In genomic region chr1:37605806-37606474, GRCh38 we compare ENCODE assay signal across 22 cellular contexts. TPM values are rescaled to one million over a fixed set of nuclear protein-coding genes. Genes with fewer than 3 reads are reported as not detected.
A peak's percentile ranks its signal among the peaks of the same experiment; 100 is the strongest.
DNase-seq lines count a peak whose midpoint lies in the region; ATAC-seq and TF ChIP-seq lines count a peak whose summit lies in the region.
"Had no signal": no experiment of that assay in that cellular context is flagged by ENCODE, and none has a peak within 500 bp of the region (broad histone marks: within the 10 kb centered on the region; RNA-seq: fewer than 3 reads in every experiment).

No MANE protein-coding gene starts in this region.

- H3K27ac Mint-ChIP-seq in naive thymus-derived CD4-positive, alpha-beta T cell = no peak overlapping the region
- H3K27ac Mint-ChIP-seq: activated CD4-positive, alpha-beta T cell treated with anti-CD3 and anti-CD28 coated beads, Interleukin-2, amount 10 ng/mL, durations not matched to agents 24 days and 14 days; activated naive CD8-positive, alpha-beta T cell treated with anti-CD3 and anti-CD28 coated beads, Interleukin-2, amount 50 U/mL, for 24 hours; CD4-positive, alpha-beta memory T cell; stimulated activated memory B cell treated with anti-CD40 and anti-IgM and Interleukin-4, amounts not matched to agents 10 μg/mL and 1 μg/mL and 100 μg/mL, for 72 hours had no signal

- no peak overlapping the region for H2AFZ ChIP-seq in SK-N-SH (ENCODE audit: low read depth)

- no peaks in the 10 kb centered on the region; a peak in 1 of 22 replicates for H3K27me3 ChIP-seq in BLaER1 treated with 17β-estradiol and CSF1 and Interleukin-3, amounts not matched to agents 10 nM and 100 nM
- peaks cover 7% of the 10 kb centered on the region for H3K27me3 ChIP-seq in brain microvascular endothelial cell (replicated peaks)
- no peaks in the 10 kb centered on the region for H3K27me3 ChIP-seq in lower lobe of right lung (ENCODE audit: low read depth)
- no peaks in the 10 kb centered on the region for H3K27me3 ChIP-seq in stomach smooth muscle (ENCODE audit: control insufficient read depth in 1 of 2, insufficient read depth in 2 of 2, low read length in 2 of 2)
- peaks cover 30% of the 10 kb centered on the region for H3K27me3 ChIP-seq in SK-N-SH (ENCODE audit: insufficient read depth)
- no peaks in the 10 kb centered on the region for H3K27me3 ChIP-seq in naive thymus-derived CD4-positive, alpha-beta T cell (ENCODE audit: control insufficient read depth in 2 of 2, insufficient read depth in 2 of 2, low read length in 2 of 2)
- H3K27me3 ChIP-seq: right lobe of liver had no signal

- no peaks in the 10 kb centered on the region for H3K9me3 ChIP-seq in BLaER1 treated with 17β-estradiol and CSF1 and Interleukin-3, amounts not matched to agents 10 nM and 100 nM (replicated peaks in 1 of 11)
- H3K9me3 ChIP-seq in lower lobe of right lung = no peaks in the 10 kb centered on the region
- H3K9me3 ChIP-seq in stomach smooth muscle (ENCODE audit: control insufficient read depth in 2 of 2, low read length in 2 of 2) = no peaks in the 10 kb centered on the region
- H3K9me3 ChIP-seq in SK-N-SH = no peaks in the 10 kb centered on the region
- no peaks in the 10 kb centered on the region for H3K9me3 ChIP-seq in naive thymus-derived CD4-positive, alpha-beta T cell (ENCODE audit: control insufficient read depth in 2 of 3, low read length in 3 of 3)
- H3K9me3 ChIP-seq: left ventricle myocardium inferior, right lobe of liver, tibial nerve had no signal

- DNase-seq in brain microvascular endothelial cell (peak; percentile 3), lower lobe of right lung (no peak), NCI-H1092 (lab: John Stamatoyannopoulos, UW) (no peak), SK-N-SH (no peak)
- DNase-seq in naive thymus-derived CD4-positive, alpha-beta T cell = no peak
- DNase-seq: activated CD4-positive, alpha-beta T cell treated with anti-CD3 and anti-CD28 coated beads, Interleukin-2, amount 10 ng/mL, durations not matched to agents 24 days and 14 days; activated CD8-positive, alpha-beta memory T cell treated with anti-CD3 and anti-CD28 coated beads, Interleukin-2, amount 50 U/mL, for 4 hours; activated naive CD8-positive, alpha-beta T cell treated with anti-CD3 and anti-CD28 coated beads, Interleukin-2, amount 50 U/mL, for 24 hours; CD4-positive, alpha-beta memory T cell; DMS79 treated with DMSO at 0.1 percent for 48 hours; left ventricle myocardium inferior; right lobe of liver had no signal

- peaks cover 0 to 21% (median 0%) of the 10 kb centered on the region in 5 donors for H3K27me3 Mint-ChIP-seq in naive thymus-derived CD4-positive, alpha-beta T cell

- H3K4me1 ChIP-seq in BLaER1 treated with 17β-estradiol and CSF1 and Interleukin-3, amounts not matched to agents 10 nM and 100 nM = peaks cover 0 to 17% (median 5%) of the 10 kb centered on the region in 10 experiments; a peak in 12 of 20 replicates
- H3K4me1 ChIP-seq in lower lobe of right lung (peaks cover 18% of the 10 kb centered on the region), stomach smooth muscle (ENCODE audit: control insufficient read depth, insufficient read depth, low read length) (peaks cover 24% of the 10 kb centered on the region), SK-N-SH (ENCODE audit: control insufficient read depth in 1 of 2, insufficient read depth in 2 of 2, low read depth in 1 of 2, low read length in 1 of 2) (no peaks in the 10 kb centered on the region)
- no peaks in the 10 kb centered on the region for H3K4me1 ChIP-seq in naive thymus-derived CD4-positive, alpha-beta T cell (ENCODE audit: control insufficient read depth in 2 of 2, insufficient read depth in 2 of 2, low read length in 2 of 2)
- H3K4me1 ChIP-seq: left ventricle myocardium inferior, right lobe of liver, tibial nerve had no signal

- no peaks in the 10 kb centered on the region for H4K20me1 ChIP-seq in BLaER1 treated with 17β-estradiol and CSF1 and Interleukin-3, amounts not matched to agents 10 nM and 100 nM
- no peaks in the 10 kb centered on the region for H4K20me1 ChIP-seq in SK-N-SH (ENCODE audit: insufficient read depth)

- 67% methylated on average over 9 of the region's 9 CpGs for WGBS in SK-N-SH (ENCODE audit: low lambda C conversion rate)

- no peaks in the 10 kb centered on the region for H3K36me3 ChIP-seq in BLaER1 treated with 17β-estradiol and CSF1 and Interleukin-3, amounts not matched to agents 10 nM and 100 nM
- H3K36me3 ChIP-seq in brain microvascular endothelial cell (replicated peaks) (no peaks in the 10 kb centered on the region), lower lobe of right lung (no peaks in the 10 kb centered on the region), stomach smooth muscle (ENCODE audit: control insufficient read depth in 2 of 2, insufficient read depth in 2 of 2, low read length in 2 of 2) (no peaks in the 10 kb centered on the region), SK-N-SH (replicated peaks in 1 of 2; ENCODE audit: control insufficient read depth in 1 of 2, insufficient read depth in 2 of 2, low read length in 1 of 2) (no peaks in the 10 kb centered on the region)
- no peaks in the 10 kb centered on the region for H3K36me3 ChIP-seq in naive thymus-derived CD4-positive, alpha-beta T cell (ENCODE audit: control insufficient read depth in 2 of 3, insufficient read depth in 3 of 3, low read length in 3 of 3)
- H3K36me3 ChIP-seq: cardiac muscle cell, left ventricle myocardium inferior, right lobe of liver, tibial nerve had no signal

- H3F3A ChIP-seq in SK-N-SH (replicated peaks; ENCODE audit: insufficient read depth) = no peaks in the 10 kb centered on the region

- no peak for TF ChIP-seq CTCF in brain microvascular endothelial cell (IDR thresholded peaks at IDR 0.05; ENCODE audit: low read depth, low read length, missing control alignments)
- TF ChIP-seq CTCF in lower lobe of right lung (IDR thresholded peaks at IDR 0.05) = no peak
- TF ChIP-seq CTCF in SK-N-SH (IDR thresholded peaks at IDR 0.05) = no peak

- CTCF ChIA-PET in SK-N-SH (lab: Yijun Ruan, JAX) = interaction anchor here (12.7 kb wide), 1 partner anchor 75 kb away, joined by 358 read pairs; no protein-coding TSS in a partner anchor
- CTCF ChIA-PET in naive thymus-derived CD4-positive, alpha-beta T cell (lab: Charles Lee) = interaction anchor here (1.6 to 2.8 kb wide), 2 partner anchors 51 to 77 kb away, joined by 3 to 13 read pairs; no protein-coding TSS in a partner anchor

- no peaks in the 10 kb centered on the region for H3K36me3 Mint-ChIP-seq in naive thymus-derived CD4-positive, alpha-beta T cell
- H3K36me3 Mint-ChIP-seq: CD4-positive, alpha-beta memory T cell; stimulated activated memory B cell treated with anti-CD40 and anti-IgM and Interleukin-4, amounts not matched to agents 10 μg/mL and 1 μg/mL and 100 μg/mL, for 72 hours had no signal

- in situ Hi-C loops in brain microvascular endothelial cell (cut with HindIII; ENCODE audit: low pct_ligation_motif_present, low sequenced_read_pairs) = no loop called here

- intact Hi-C loops in lower lobe of right lung (cut with DNase I) = no loop called here
- intact Hi-C loops in naive thymus-derived CD4-positive, alpha-beta T cell (cut with micrococcal nuclease) = no loop called here

- H3K27ac ChIP-seq in BLaER1 treated with 17β-estradiol and CSF1 and Interleukin-3, amounts not matched to agents 10 nM and 100 nM = no peak overlapping the region
- H3K27ac ChIP-seq in brain microvascular endothelial cell (no peak overlapping the region), lower lobe of right lung (peak overlapping the region; percentile 66), stomach smooth muscle (ENCODE audit: low read length) (no peak overlapping the region), SK-N-SH (ENCODE audit: low read depth in 2 of 2, low read length in 1 of 2) (no peak overlapping the region)
- no peak overlapping the region for H3K27ac ChIP-seq in naive thymus-derived CD4-positive, alpha-beta T cell (ENCODE audit: low read depth, low read length)
- H3K27ac ChIP-seq: cardiac muscle cell, left ventricle myocardium inferior, right lobe of liver, tibial nerve had no signal

- no peaks in the 10 kb centered on the region for H3K9me2 ChIP-seq in SK-N-SH

- H3K4me2 ChIP-seq in BLaER1 treated with 17β-estradiol and CSF1 and Interleukin-3, amounts not matched to agents 10 nM and 100 nM = peak overlapping the region in 8 of 11 experiments; percentile 4 to 72 (median 39); a peak in 12 of 22 replicates
- H3K4me2 ChIP-seq in SK-N-SH = no peak overlapping the region

- TF ChIP-seq RAD21 in SK-N-SH (IDR thresholded peaks at IDR 0.05; ENCODE audit: low read length) = no peak

- H3K4me1 Mint-ChIP-seq in naive thymus-derived CD4-positive, alpha-beta T cell = peaks cover 0 to 5% (median 0%) of the 10 kb centered on the region in 7 donors
- H3K4me1 Mint-ChIP-seq: activated naive CD8-positive, alpha-beta T cell treated with anti-CD3 and anti-CD28 coated beads, Interleukin-2, amount 50 U/mL, for 24 hours had no signal

- no peak overlapping the region for H3K4me3 ChIP-seq in BLaER1 treated with 17β-estradiol and CSF1 and Interleukin-3, amounts not matched to agents 10 nM and 100 nM
- H3K4me3 ChIP-seq in brain microvascular endothelial cell (ENCODE audit: low read depth, low read length) (no peak overlapping the region), lower lobe of right lung (peak overlapping the region; percentile 32), stomach smooth muscle (ENCODE audit: low read length in 2 of 2) (peak overlapping the region; percentile 33 to 40), SK-N-SH (ENCODE audit: low read depth in 2 of 2, low read length in 1 of 2) (no peak overlapping the region)
- no peak overlapping the region for H3K4me3 ChIP-seq in naive thymus-derived CD4-positive, alpha-beta T cell (ENCODE audit: low read length)
- H3K4me3 ChIP-seq: cardiac muscle cell, left ventricle myocardium inferior, right lobe of liver, tibial nerve had no signal

- H3K9me3 Mint-ChIP-seq in naive thymus-derived CD4-positive, alpha-beta T cell = no peaks in the 10 kb centered on the region
- H3K9me3 Mint-ChIP-seq: activated CD4-positive, alpha-beta T cell treated with anti-CD3 and anti-CD28 coated beads, Interleukin-2, amount 10 ng/mL, durations not matched to agents 24 days and 14 days; activated naive CD8-positive, alpha-beta T cell treated with anti-CD3 and anti-CD28 coated beads, Interleukin-2, amount 50 U/mL, for 24 hours; CD4-positive, alpha-beta memory T cell; stimulated activated memory B cell treated with anti-CD40 and anti-IgM and Interleukin-4, amounts not matched to agents 10 μg/mL and 1 μg/mL and 100 μg/mL, for 72 hours had no signal

- POLR2A ChIA-PET in SK-N-SH (lab: Yijun Ruan, JAX) = no interaction called here
- POLR2A ChIA-PET in naive thymus-derived CD4-positive, alpha-beta T cell (lab: Charles Lee) = no interaction called here

- no peak for TF ChIP-seq EP300 in SK-N-SH (IDR thresholded peaks at IDR 0.05; ENCODE audit: borderline replicate concordance in 1 of 2, low read depth in 1 of 2, low read length in 1 of 2)

- H3K4me3 Mint-ChIP-seq in naive thymus-derived CD4-positive, alpha-beta T cell = no peak overlapping the region
- H3K4me3 Mint-ChIP-seq: activated CD4-positive, alpha-beta T cell treated with anti-CD3 and anti-CD28 coated beads, Interleukin-2, amount 10 ng/mL, durations not matched to agents 24 days and 14 days; activated naive CD8-positive, alpha-beta T cell treated with anti-CD3 and anti-CD28 coated beads, Interleukin-2, amount 50 U/mL, for 24 hours; CD4-positive, alpha-beta memory T cell; stimulated activated memory B cell treated with anti-CD40 and anti-IgM and Interleukin-4, amounts not matched to agents 10 μg/mL and 1 μg/mL and 100 μg/mL, for 72 hours had no signal

- H3K79me2 ChIP-seq in SK-N-SH (ENCODE audit: insufficient read depth) = no peaks in the 10 kb centered on the region

- ATAC-seq in lower lobe of right lung = peak in 1 of 2 donors; percentile 24
- no peak for ATAC-seq in GM21737 (IDR thresholded peaks at IDR 0.05; ENCODE audit: unreplicated experiment)
- ATAC-seq in naive thymus-derived CD4-positive, alpha-beta T cell = no peak
- ATAC-seq: activated naive CD8-positive, alpha-beta T cell treated with anti-CD3 and anti-CD28 coated beads, Interleukin-2, amount 50 U/mL, for 24 hours; Right ventricle myocardium inferior; stimulated activated memory B cell treated with anti-CD40 and anti-IgM and Interleukin-4, amounts not matched to agents 10 μg/mL and 1 μg/mL and 100 μg/mL, for 72 hours had no signal

- no peak overlapping the region for H3K9ac ChIP-seq in BLaER1 treated with 17β-estradiol and CSF1 and Interleukin-3, amounts not matched to agents 10 nM and 100 nM
- H3K9ac ChIP-seq in stomach smooth muscle (ENCODE audit: low read length in 2 of 2) (no peak overlapping the region), SK-N-SH (no peak overlapping the region)

RNA-seq across cellular contexts. Expression of gene GNL2, which starts 10.2 kb away (rescaled TPM):
- total RNA-seq in lower lobe of right lung = 37.5 TPM
- polyA plus RNA-seq in SK-N-SH (2012; rRNA removed) = 37.6 and 43.7 TPM in 2 replicates
- 36.9 and 49.6 TPM in 2 replicates for polyA plus RNA-seq in SK-N-SH (2012; cell fraction: cytosol; rRNA removed)
- polyA plus RNA-seq in SK-N-SH (2012; cell fraction: nucleus; rRNA removed) = 53.7 and 98.1 TPM in 2 replicates
- 10 to 100 TPM; 33.3 to 60.9 (median 56.0) TPM for total RNA-seq in naive thymus-derived CD4-positive, alpha-beta T cell
- 10 to 100 TPM; 41.7 to 66.7 TPM for polyA plus RNA-seq in naive thymus-derived CD4-positive, alpha-beta T cell

RNA-seq across cellular contexts. Expression of gene RSPO1, which starts 28.8 kb away (rescaled TPM):
- total RNA-seq in lower lobe of right lung = 4.3 TPM
- polyA plus RNA-seq in SK-N-SH (2012; rRNA removed) = 0.03 TPM in 1 of 2 replicates, not detected in the other
- not detected in 2 replicates for polyA plus RNA-seq in SK-N-SH (2012; cell fraction: cytosol; rRNA removed)
- polyA plus RNA-seq in SK-N-SH (2012; cell fraction: nucleus; rRNA removed) = 0.02 and 0.06 TPM in 2 replicates
- total RNA-seq in naive thymus-derived CD4-positive, alpha-beta T cell = not detected
- not detected for polyA plus RNA-seq in naive thymus-derived CD4-positive, alpha-beta T cell
- total RNA-seq: activated CD4-positive, alpha-beta T cell treated with anti-CD3 and anti-CD28 coated beads, Interleukin-2, amount 10 ng/mL, durations not matched to agents 24 days and 14 days; CD4-positive, alpha-beta memory T cell; epithelial cell of proximal tubule; HT1080; left ventricle myocardium inferior; osteocyte; right lobe of liver; Right ventricle myocardium inferior had no signal
- polyA plus RNA-seq: CD4-positive, alpha-beta memory T cell had no signal

RNA-seq across cellular contexts. Expression of gene DNALI1, which starts 49.2 kb away (rescaled TPM):
- 28.1 TPM for total RNA-seq in lower lobe of right lung
- polyA plus RNA-seq in SK-N-SH (2012; rRNA removed) = 16.5 and 17.4 TPM in 2 replicates
- polyA plus RNA-seq in SK-N-SH (2012; cell fraction: cytosol; rRNA removed) = 10.6 and 16.6 TPM in 2 replicates
- polyA plus RNA-seq in SK-N-SH (2012; cell fraction: nucleus; rRNA removed) = 53.6 and 54.0 TPM in 2 replicates
- total RNA-seq in naive thymus-derived CD4-positive, alpha-beta T cell = under 1 TPM in 3 of 5 experiments, not detected in 2; 0.11 to 0.50 (median 0.24) TPM
- polyA plus RNA-seq in naive thymus-derived CD4-positive, alpha-beta T cell = not detected
- total RNA-seq: activated CD4-positive, alpha-beta T cell treated with anti-CD3 and anti-CD28 coated beads, Interleukin-2, amount 10 ng/mL, durations not matched to agents 24 days and 14 days; HT1080 had no signal

RNA-seq across cellular contexts. Expression of gene SNIP1, which starts 51.8 kb away (rescaled TPM):
- 13.9 TPM for total RNA-seq in lower lobe of right lung
- polyA plus RNA-seq in SK-N-SH (2012; rRNA removed) = 8.4 and 10.2 TPM in 2 replicates
- polyA plus RNA-seq in SK-N-SH (2012; cell fraction: cytosol; rRNA removed) = 7.8 and 8.2 TPM in 2 replicates
- polyA plus RNA-seq in SK-N-SH (2012; cell fraction: nucleus; rRNA removed) = 17.1 and 23.1 TPM in 2 replicates
- total RNA-seq in naive thymus-derived CD4-positive, alpha-beta T cell = 10 to 100 TPM; 27.8 to 53.6 (median 36.7) TPM
- polyA plus RNA-seq in naive thymus-derived CD4-positive, alpha-beta T cell = 1 to 10 TPM; 5.2 to 5.5 TPM

Comparison
In these comparisons a context has a peak if more than half of its experiments do, and no peak if none do; other contexts are left out.
1. H3K4me3 ChIP-seq: peak in lower lobe of right lung (single experiment) and stomach smooth muscle (2 of 2); none in BLaER1 treated with 17β-estradiol and CSF1 and Interleukin-3, amounts not matched to agents 10 nM and 100 nM (0 of 10), brain microvascular endothelial cell (single experiment), SK-N-SH (0 of 2) and naive thymus-derived CD4-positive, alpha-beta T cell (single experiment).
2. RNA of gene DNALI1, which starts 49.2 kb away (total RNA-seq): 28.1 TPM in lower lobe of right lung (single experiment); 0.11 to 0.50 TPM in naive thymus-derived CD4-positive, alpha-beta T cell; every median in the first group is over 10 times any median in the second.